Comparison of ENCODE assay signal across 8 cellular contexts in the genomic region with DNA sequence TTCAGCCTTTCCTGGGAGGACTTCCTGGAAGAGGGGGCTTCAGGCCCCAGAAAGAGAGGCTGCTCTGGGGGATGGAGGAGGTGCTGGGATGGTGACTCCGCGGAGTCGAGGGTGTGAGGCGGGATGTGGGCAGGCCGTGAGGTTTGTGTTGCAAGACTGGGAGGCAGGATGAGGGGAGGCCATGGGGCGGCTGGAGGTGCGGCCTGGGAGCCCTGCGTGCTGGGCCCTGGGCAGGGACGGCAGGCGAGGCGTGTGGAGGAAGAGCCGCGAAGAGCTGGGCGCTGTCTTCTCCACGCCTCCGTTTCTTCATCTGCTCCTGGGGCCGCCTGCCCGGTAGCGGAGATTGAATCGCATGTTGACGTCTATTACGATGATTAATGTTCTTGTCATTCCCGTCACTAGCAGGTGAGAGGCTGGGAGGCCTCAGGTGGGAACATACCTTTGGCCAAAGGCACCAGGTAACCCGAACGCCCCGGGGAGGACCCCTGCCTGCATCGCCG. TPM values are rescaled to one million over a fixed set of nuclear protein-coding genes. Genes with fewer than 3 reads are reported as not detected.
DNase-seq lines count a peak whose midpoint lies in the region; ATAC-seq lines count a peak whose summit lies in the region.

No MANE protein-coding gene starts in this region.

- ATAC-seq in GM21786 (IDR thresholded peaks at IDR 0.05; ENCODE audit: unreplicated experiment) = no peak

- H2BK12ac ChIP-seq in mesenchymal stem cell (ENCODE audit: low read length in 2 of 2) = peak overlapping the region in 1 of 2 experiments; percentile 88

- peaks cover 28% of the 10 kb centered on the region for H3K79me1 ChIP-seq in mesenchymal stem cell (replicated peaks; ENCODE audit: low read length, poor library complexity, severe bottlenecking)

- 16% methylated on average over 18 of the region's 28 CpGs for WGBS in mesenchymal stem cell

- H2BK5ac ChIP-seq in mesenchymal stem cell (ENCODE audit: low read depth, low read length, poor library complexity, severe bottlenecking) = no peak overlapping the region

- no peak overlapping the region for H2BK120ac ChIP-seq in mesenchymal stem cell (ENCODE audit: low read depth, low read length)

- H3K4me1 ChIP-seq in mesenchymal stem cell (ENCODE audit: control insufficient read depth, insufficient read depth, low read depth, low read length) = peaks cover 52% of the 10 kb centered on the region

- peak overlapping the region; percentile 98 for H3K4me2 ChIP-seq in mesenchymal stem cell (ENCODE audit: low read length, poor library complexity, severe bottlenecking)

- H3K4me3 ChIP-seq in mesenchymal stem cell (ENCODE audit: insufficient read depth in 1 of 2, low read depth in 1 of 2, low read length in 2 of 2) = peak overlapping the region in 1 of 2 experiments; percentile 75

- peak overlapping the region; percentile 61 for H3K9ac ChIP-seq in mesenchymal stem cell (ENCODE audit: low read length)

- H3K4ac ChIP-seq in mesenchymal stem cell (ENCODE audit: low read depth in 1 of 2, low read length in 2 of 2) = peak overlapping the region in 1 of 2 experiments; percentile 67

- peak overlapping the region; percentile 95 for H2BK15ac ChIP-seq in mesenchymal stem cell (ENCODE audit: low read depth, poor library complexity, severe bottlenecking)

- peak overlapping the region in 1 of 2 experiments; percentile 81 for H3K18ac ChIP-seq in mesenchymal stem cell (ENCODE audit: low read depth in 1 of 2, low read length in 2 of 2)

- no peak overlapping the region for H4K8ac ChIP-seq in mesenchymal stem cell (ENCODE audit: low read length)

- H2AFZ ChIP-seq in mesenchymal stem cell (ENCODE audit: low read depth, low read length) = peak overlapping the region; percentile 46

- peaks cover 6% of the 10 kb centered on the region for H3K9me3 ChIP-seq in mesenchymal stem cell (ENCODE audit: control insufficient read depth, low read length)

- no peak overlapping the region for H4K91ac ChIP-seq in mesenchymal stem cell (ENCODE audit: low read length)

- H3K27me3 ChIP-seq in mesenchymal stem cell (ENCODE audit: control insufficient read depth in 1 of 2, insufficient read depth in 1 of 2, low read length in 2 of 2) = peaks cover 24 to 31% of the 10 kb centered on the region in 2 experiments

- peaks cover 3 to 33% of the 10 kb centered on the region in 2 experiments for H3K36me3 ChIP-seq in mesenchymal stem cell (ENCODE audit: control insufficient read depth in 1 of 2, insufficient read depth in 2 of 2, low read depth in 1 of 2, low read length in 2 of 2)

- peak; percentile 91 for DNase-seq in GM03348 (ENCODE audit: low spot score)
- peak; percentile 71 for DNase-seq in LHCN-M2 (ENCODE audit: low read depth)
- peak; percentile 71 for DNase-seq in activated CD4-positive, CD25-positive, alpha-beta regulatory T cell treated with anti-CD3 and anti-CD28 coated beads, Interleukin-2, amount 50 U/mL, for 72 hours
- peak; percentile 17 for DNase-seq in cerebellum (ENCODE audit: low spot score)
- peak; percentile 93 for DNase-seq in mesenchymal stem cell
- DNase-seq in stimulated activated CD8-positive, alpha-beta memory T cell treated with anti-CD3 and anti-CD28 coated beads, Interleukin-2, amount 100 ng/mL, for 48 hours (ENCODE audit: low read depth in 2 of 2) = peak; percentile 58 to 69
- no peak for DNase-seq in NCI-H1694 (lab: John Stamatoyannopoulos, UW)

- H3K23ac ChIP-seq in mesenchymal stem cell (ENCODE audit: low read length in 2 of 2) = peak overlapping the region in 1 of 2 experiments; percentile 74

- no peak overlapping the region for H2AK5ac ChIP-seq in mesenchymal stem cell (ENCODE audit: low read length, severe bottlenecking)

- H3K14ac ChIP-seq in mesenchymal stem cell (ENCODE audit: low read length in 2 of 2) = peak overlapping the region in 1 of 2 experiments; percentile 1

- H3K27ac ChIP-seq in mesenchymal stem cell (ENCODE audit: low read length, poor library complexity, severe bottlenecking) = no peak overlapping the region

RNA-seq across cellular contexts. Expression of a gene that starts 0.9 kb away (rescaled TPM):
- 16.4 and 17.8 TPM in 2 replicates for total RNA-seq in LHCN-M2 (2014; rRNA removed)
- polyA plus RNA-seq in LHCN-M2 (2012) = 12.1 TPM
- 5.3 TPM for total RNA-seq in cerebellum
- polyA plus RNA-seq in mesenchymal stem cell (2013, experiment 1 of 2) = 23.4 TPM
- polyA plus RNA-seq in mesenchymal stem cell (2013, experiment 2 of 2) = 23.1 TPM

RNA-seq across cellular contexts. Expression of a gene that starts 17.4 kb away (rescaled TPM):
- total RNA-seq in LHCN-M2 (2014; rRNA removed) = not detected in 2 replicates
- polyA plus RNA-seq in LHCN-M2 (2012) = 0.87 TPM
- total RNA-seq in cerebellum = 3.0 TPM
- polyA plus RNA-seq in mesenchymal stem cell (2013, experiment 1 of 2) = 0.15 TPM
- polyA plus RNA-seq in mesenchymal stem cell (2013, experiment 2 of 2) = 0.26 TPM

RNA-seq across cellular contexts. Expression of a gene that starts 23.7 kb away (rescaled TPM):
- 15.8 and 16.8 TPM in 2 replicates for total RNA-seq in LHCN-M2 (2014; rRNA removed)
- 5.7 TPM for polyA plus RNA-seq in LHCN-M2 (2012)
- 16.7 TPM for total RNA-seq in cerebellum
- 14.5 TPM for polyA plus RNA-seq in mesenchymal stem cell (2013, experiment 1 of 2)
- 13.8 TPM for polyA plus RNA-seq in mesenchymal stem cell (2013, experiment 2 of 2)

RNA-seq across cellular contexts. Expression of a gene that starts 37.2 kb away (rescaled TPM):
- total RNA-seq in LHCN-M2 (2014; rRNA removed) (15.8 and 20.6 TPM in 2 replicates), cerebellum (7.3 TPM)
- 7.9 TPM for polyA plus RNA-seq in LHCN-M2 (2012)
- polyA plus RNA-seq in mesenchymal stem cell (2013, experiment 1 of 2) = 5.2 TPM
- 5.1 TPM for polyA plus RNA-seq in mesenchymal stem cell (2013, experiment 2 of 2)
